1 cellular context compared by ENCODE assay signal in genomic region chr15:42056934-42057743, GRCh38.
TF ChIP-seq lines count a peak whose summit lies in the region.

No MANE protein-coding gene starts in this region.

TF ChIP-seq in K562, 482 proteins besides CTCF, POLR2A, EP300 and RAD21 (continued from another document and continues in another):
- 0 out of 4 replicates have a peak, but pooled peaks of 1 of the 2 experiments have one; percentile 38 for TF ChIP-seq ZNF318 (IDR thresholded peaks at IDR 0.05; ENCODE audit: borderline replicate concordance in 1 of 2, low read depth in 1 of 2)
- no peak for TF ChIP-seq NFXL1 (CRISPR knock-in tag; IDR thresholded peaks at IDR 0.05)
- TF ChIP-seq MTA3 (IDR thresholded peaks at IDR 0.05; ENCODE audit: borderline replicate concordance): 0 out of 2 replicates have a peak, but pooled peaks have one; percentile 40
- peak; percentile 7; the same call in 1 of the 2 replicates for TF ChIP-seq PHF8 (IDR thresholded peaks at IDR 0.05; ENCODE audit: borderline replicate concordance, low read length)
- TF ChIP-seq SMARCC2 (IDR thresholded peaks at IDR 0.05; ENCODE audit: low read depth): no peak
- no peak for TF ChIP-seq NELFE (IDR thresholded peaks at IDR 0.05; ENCODE audit: insufficient read depth, insufficient read length)
- no peak; the same call in 1 of the 2 replicates for TF ChIP-seq BCOR (IDR thresholded peaks at IDR 0.05)
- peak; percentile 63 for TF ChIP-seq CEBPG (CRISPR knock-in tag; IDR thresholded peaks at IDR 0.05)
- peak; percentile 80 to 95 for TF ChIP-seq CEBPG (tag; conservative IDR thresholded peaks at IDR 0.05 in 1 of 2, IDR thresholded peaks at IDR 0.05 in 1 of 2)
- TF ChIP-seq ATF1 (CRISPR knock-in tag; IDR thresholded peaks at IDR 0.05): 0 out of 2 replicates have a peak, but pooled peaks have one; percentile 49
- TF ChIP-seq ATF1 (tag; IDR thresholded peaks at IDR 0.05): peak; percentile 88
- TF ChIP-seq MYBL2 (IDR thresholded peaks at IDR 0.05; ENCODE audit: low read depth): no peak
- no peak for TF ChIP-seq MYBL2 (CRISPR knock-in tag; IDR thresholded peaks at IDR 0.05; ENCODE audit: borderline replicate concordance)
- no peak for TF ChIP-seq ZNF23 (CRISPR knock-in tag; IDR thresholded peaks at IDR 0.05)
- peak; percentile 81 for TF ChIP-seq FOSL1 (tag; conservative IDR thresholded peaks at IDR 0.05)
- TF ChIP-seq STAG1 (CRISPR knock-in tag; IDR thresholded peaks at IDR 0.05; ENCODE audit: borderline replicate concordance): peak; percentile 45; the same call in 1 of the 2 replicates
- TF ChIP-seq ESRRA (IDR thresholded peaks at IDR 0.05; ENCODE audit: borderline replicate concordance, low read depth): peak; percentile 96
- peak; percentile 83 for TF ChIP-seq CTBP1 (IDR thresholded peaks at IDR 0.05; ENCODE audit: borderline replicate concordance)
- peak; percentile 54; the same call in 1 of the 2 replicates for TF ChIP-seq CXXC5 (CRISPR knock-in tag; IDR thresholded peaks at IDR 0.05)
- no peak for TF ChIP-seq NEUROD1 (IDR thresholded peaks at IDR 0.05; ENCODE audit: borderline replicate concordance, low read depth, low read length, partially characterized antibody)
- peak; percentile 35; the same call in 1 of the 2 replicates for TF ChIP-seq KHSRP (IDR thresholded peaks at IDR 0.05)
- TF ChIP-seq NR1H2 (CRISPR knock-in tag; IDR thresholded peaks at IDR 0.05): no peak
- TF ChIP-seq CBX3 (IDR thresholded peaks at IDR 0.05; ENCODE audit: borderline replicate concordance in 1 of 2, low read length in 2 of 2): peak in 1 of 2 experiments; percentile 71; a peak in 1 of 3 replicates
- TF ChIP-seq MAZ (CRISPR knock-in tag; conservative IDR thresholded peaks at IDR 0.05 in 1 of 2, IDR thresholded peaks at IDR 0.05 in 1 of 2): peak; percentile 16 to 21; a peak in 1 of 4 replicates
- TF ChIP-seq L3MBTL2 (IDR thresholded peaks at IDR 0.05): peak; percentile 37
- TF ChIP-seq MTA1 (IDR thresholded peaks at IDR 0.05; ENCODE audit: borderline replicate concordance): peak; percentile 90; the same call in 1 of the 2 replicates
- peak in 1 of 3 experiments; percentile 66 for TF ChIP-seq YY1 (IDR thresholded peaks at IDR 0.05; ENCODE audit: borderline replicate concordance in 1 of 3, control insufficient read depth in 1 of 3, extremely low read depth in 1 of 3, insufficient read depth in 3 of 3, insufficient read length in 1 of 3, insufficient replicate concordance in 2 of 3, low read depth in 1 of 3, low read length in 2 of 3)
- TF ChIP-seq DMBX1 (CRISPR knock-in tag; IDR thresholded peaks at IDR 0.05; ENCODE audit: borderline replicate concordance): no peak
- TF ChIP-seq SMAD4 (CRISPR knock-in tag; conservative IDR thresholded peaks at IDR 0.05): 0 out of 2 replicates have a peak, but pooled peaks have one; percentile 47
- peak; percentile 95 for TF ChIP-seq CREM (IDR thresholded peaks at IDR 0.05; ENCODE audit: low read depth)
- peak; percentile 93 for TF ChIP-seq CEBPB (tag; IDR thresholded peaks at IDR 0.05)
- no peak for TF ChIP-seq FOXO4 (CRISPR knock-in tag; IDR thresholded peaks at IDR 0.05)
- TF ChIP-seq NR2C2 (CRISPR knock-in tag; IDR thresholded peaks at IDR 0.05): no peak
- peak; percentile 36; the same call in 1 of the 2 replicates for TF ChIP-seq NR2C2 (tag; IDR thresholded peaks at IDR 0.05)
- TF ChIP-seq PRDM10 (IDR thresholded peaks at IDR 0.05; ENCODE audit: partially characterized antibody): no peak
- peak; percentile 59; the same call in 1 of the 2 replicates for TF ChIP-seq ZEB2 (IDR thresholded peaks at IDR 0.05)
- TF ChIP-seq RCOR1 (IDR thresholded peaks at IDR 0.05; ENCODE audit: borderline replicate concordance in 1 of 2, low read depth in 2 of 2, low read length in 2 of 2): peak in 1 of 2 experiments; percentile 3; a peak in 1 of 4 replicates
- peak; percentile 93 for TF ChIP-seq CREB1 (IDR thresholded peaks at IDR 0.05)
- peak; percentile 55; the same call in 1 of the 2 replicates for TF ChIP-seq CREB1 (CRISPR knock-in tag; IDR thresholded peaks at IDR 0.05)
- no peak for TF ChIP-seq BACH1 (tag; IDR thresholded peaks at IDR 0.05)
- peak; percentile 53; the same call in 1 of the 2 replicates for TF ChIP-seq ATF7 (IDR thresholded peaks at IDR 0.05)
- TF ChIP-seq KAT7 (CRISPR knock-in tag; IDR thresholded peaks at IDR 0.05; ENCODE audit: borderline replicate concordance): no peak
- TF ChIP-seq ATF3 (IDR thresholded peaks at IDR 0.05): peak; percentile 82
- no peak for TF ChIP-seq ATF3 (CRISPR knock-in tag; conservative IDR thresholded peaks at IDR 0.05)
- 0 out of 2 replicates have a peak, but pooled peaks have one; percentile 6 for TF ChIP-seq PKNOX1 (IDR thresholded peaks at IDR 0.05)
- TF ChIP-seq TFAP4 (CRISPR knock-in tag; IDR thresholded peaks at IDR 0.05; ENCODE audit: borderline replicate concordance): peak; percentile 22; the same call in 1 of the 2 replicates
- peak; percentile 58 for TF ChIP-seq SMC3 (conservative IDR thresholded peaks at IDR 0.05; ENCODE audit: insufficient read depth, low read depth, low read length)
- TF ChIP-seq POLR2G (IDR thresholded peaks at IDR 0.05; ENCODE audit: low read depth, low read length): 0 out of 2 replicates have a peak, but pooled peaks have one; percentile 39
- TF ChIP-seq TRIM24 (IDR thresholded peaks at IDR 0.05): 0 out of 4 replicates have a peak, but pooled peaks of 1 of the 2 experiments have one; percentile 27
- peak; percentile 41; the same call in 1 of the 2 replicates for TF ChIP-seq HMBOX1 (IDR thresholded peaks at IDR 0.05)
- TF ChIP-seq NRF1 (conservative IDR thresholded peaks at IDR 0.05 in 1 of 2, IDR thresholded peaks at IDR 0.05 in 1 of 2): 0 out of 4 replicates have a peak, but pooled peaks of 1 of the 2 experiments have one; percentile 3
